Comparison of ENCODE assay signal across 15 cellular contexts in the genomic region with DNA sequence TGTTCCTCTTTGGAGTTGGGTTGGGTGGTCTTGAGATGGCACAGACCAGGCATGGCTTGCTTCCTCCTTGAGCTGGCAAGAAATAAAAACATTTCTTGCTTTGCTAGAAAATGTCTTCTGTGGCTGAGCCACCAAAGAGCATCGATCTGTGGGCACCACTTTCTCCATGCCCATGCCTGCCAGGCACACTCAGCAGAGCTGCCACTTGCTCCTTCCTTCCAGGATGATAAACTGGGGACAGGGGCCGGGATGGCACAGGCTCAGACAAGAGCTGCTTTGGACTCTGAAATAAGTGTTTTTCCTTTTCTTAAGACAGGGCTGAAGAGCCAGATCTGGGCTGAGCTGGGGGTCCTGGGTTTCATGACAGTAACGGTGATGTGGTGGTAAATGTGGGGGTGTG. TPM values are rescaled to one million over a fixed set of nuclear protein-coding genes. Genes with fewer than 3 reads are reported as not detected.
DNase-seq lines count a peak whose midpoint lies in the region; ATAC-seq and TF ChIP-seq lines count a peak whose summit lies in the region.
"Had no signal": no experiment of that assay in that cellular context is flagged by ENCODE, and none has a peak within 500 bp of the region (broad histone marks: within the 10 kb centered on the region; RNA-seq: fewer than 3 reads in every experiment).

No MANE protein-coding gene starts in this region.

- peak overlapping the region; percentile 98 for H3K4me2 ChIP-seq in skeletal muscle satellite cell (ENCODE audit: low read length)

- TF ChIP-seq CTCF in heart left ventricle (IDR thresholded peaks at IDR 0.05) = no peak
- TF ChIP-seq CTCF in heart right ventricle (IDR thresholded peaks at IDR 0.05) = no peak
- no peak for TF ChIP-seq CTCF in esophagus squamous epithelium (IDR thresholded peaks at IDR 0.05)

- H3K27ac ChIP-seq in heart left ventricle (peak overlapping the region in 8 of 12 donors; percentile 21 to 97 (median 52)), heart right ventricle (peak overlapping the region in 5 of 10 donors; percentile 39 to 96 (median 65)), esophagus squamous epithelium (peak overlapping the region; percentile 76 to 98 (median 92))

- peak overlapping the region; percentile 85 for H3K9ac ChIP-seq in skeletal muscle satellite cell (ENCODE audit: low read depth, low read length)

- DNase-seq in heart left ventricle (no peak), heart right ventricle (no peak), esophagus squamous epithelium (lab: John Stamatoyannopoulos, UW) (no peak), LoVo (ENCODE audit: low spot score) (no peak)
- DNase-seq in stimulated activated naive CD4-positive, alpha-beta T cell (lab: John Stamatoyannopoulos, UW) = no peak
- DNase-seq in activated CD8-positive, alpha-beta memory T cell treated with anti-CD3 and anti-CD28 coated beads, Interleukin-2, amount 50 U/mL, for 4 hours = no peak
- no peak for DNase-seq in activated T-cell treated with anti-CD3 and anti-CD28 coated beads, Interleukin-2, amount 50 U/mL, for 48 hours
- DNase-seq: activated naive CD4-positive, alpha-beta T cell treated with anti-CD3 and anti-CD28 coated beads, Interleukin-2, amount 10 ng/mL, durations not matched to agents 7 days and 5 days; NCI-H1694; NCI-H345; SHP77 had no signal

- H3K27me3 ChIP-seq in heart left ventricle = peaks cover 0 to 11% (median 0%) of the 10 kb centered on the region in 9 donors
- H3K27me3 ChIP-seq in heart right ventricle = peaks cover 0 to 18% (median 0%) of the 10 kb centered on the region in 7 donors
- no peaks in the 10 kb centered on the region for H3K27me3 ChIP-seq in esophagus squamous epithelium
- H3K27me3 ChIP-seq in skeletal muscle satellite cell (ENCODE audit: control insufficient read depth, insufficient read depth, low read length) = no peaks in the 10 kb centered on the region

- 90 to 96% (median 94%) methylated on average over 3 of the region's 3 CpGs for WGBS in heart left ventricle, 4 donors
- 87 to 90% methylated on average over 3 of the region's 3 CpGs for WGBS in heart right ventricle, 2 donors
- WGBS in esophagus squamous epithelium, 2 donors = 23 to 71% methylated on average over 1 to 2 of the region's 3 CpGs

- H3K36me3 ChIP-seq in heart left ventricle = peaks cover 0 to 28% (median 7%) of the 10 kb centered on the region in 9 donors
- H3K36me3 ChIP-seq in heart right ventricle = peaks cover 0 to 40% (median 0%) of the 10 kb centered on the region in 9 donors
- H3K36me3 ChIP-seq in esophagus squamous epithelium = peaks cover 0 to 7% (median 3%) of the 10 kb centered on the region in 3 donors
- peaks cover 35% of the 10 kb centered on the region for H3K36me3 ChIP-seq in skeletal muscle satellite cell (ENCODE audit: insufficient read depth, low read length)

- H3K4me1 ChIP-seq in heart left ventricle (peaks cover 0 to 98% (median 75%) of the 10 kb centered on the region in 12 donors), heart right ventricle (peaks cover 20 to 100% (median 91%) of the 10 kb centered on the region in 9 donors), esophagus squamous epithelium (peaks cover 50 to 100% (median 71%) of the 10 kb centered on the region in 3 donors), skeletal muscle satellite cell (ENCODE audit: control insufficient read depth, insufficient read depth, low read length) (peaks cover 88% of the 10 kb centered on the region)

- intact Hi-C loops in heart left ventricle (cut with DNase I) (loop anchor here in 4 of 10 donors (5.0 kb wide), 2 partner anchors 34 to 41 kb away; no protein-coding TSS in a partner anchor), heart right ventricle (cut with DNase I) (loop anchor here in 3 of 10 donors (5.0 kb wide), 3 partner anchors 34 to 41 kb away; no protein-coding TSS in a partner anchor), esophagus squamous epithelium (cut with DNase I) (no loop called here)

- ATAC-seq in heart left ventricle = no peak
- no peak for ATAC-seq in heart right ventricle
- ATAC-seq: natural killer cell treated with Interleukin-12 subunit alpha and Interleukin-12 subunit beta and Interleukin-15 and Interleukin-18, amount 100 ng/mL, for 72 hours had no signal

- H3K4me3 ChIP-seq in heart left ventricle = peak overlapping the region in 3 of 12 donors; percentile 4 to 64 (median 59)
- H3K4me3 ChIP-seq in heart right ventricle = peak overlapping the region in 1 of 10 donors; percentile 54
- H3K4me3 ChIP-seq in esophagus squamous epithelium = no peak overlapping the region
- peak overlapping the region; percentile 75 for H3K4me3 ChIP-seq in skeletal muscle satellite cell (ENCODE audit: low read length)

- H3K9me3 ChIP-seq in heart left ventricle (no peaks in the 10 kb centered on the region), heart right ventricle (no peaks in the 10 kb centered on the region), esophagus squamous epithelium (no peaks in the 10 kb centered on the region), skeletal muscle satellite cell (replicated peaks; ENCODE audit: low read length) (no peaks in the 10 kb centered on the region)

- no peak for TF ChIP-seq POLR2A in heart left ventricle (IDR thresholded peaks at IDR 0.05)
- TF ChIP-seq POLR2A in esophagus squamous epithelium (IDR thresholded peaks at IDR 0.05) = no peak

RNA-seq across cellular contexts. Expression of a gene that starts 32.8 kb away (rescaled TPM):
- total RNA-seq in heart left ventricle (100 to 1,000 TPM in 8 of 9 donors, 10 to 100 TPM in 1; 81.4 to 147 (median 122) TPM), heart right ventricle (100 to 1,000 TPM; 111 to 162 (median 145) TPM), esophagus squamous epithelium (10 to 100 TPM; 32.3 to 81.2 (median 51.6) TPM)
- polyA plus RNA-seq in heart left ventricle (10 to 100 TPM; 42.1 to 55.2 TPM), heart right ventricle (10 to 100 TPM; 16.8 to 34.2 TPM)
- 41.6 and 60.9 TPM in 2 replicates for total RNA-seq in skeletal muscle satellite cell (2012; rRNA removed)

RNA-seq across cellular contexts. Expression of a gene that starts 58.7 kb away (rescaled TPM):
- 10 to 100 TPM in 4 of 9 donors, 1 to 10 TPM in 5; 2.9 to 13.6 (median 9.0) TPM for total RNA-seq in heart left ventricle
- 1 to 10 TPM; 1.4 to 4.7 TPM for polyA plus RNA-seq in heart left ventricle
- total RNA-seq in heart right ventricle = 10 to 100 TPM in 5 of 10 donors, 1 to 10 TPM in 5; 7.3 to 14.4 (median 10.1) TPM
- 1 to 10 TPM in 1 of 2 donors, under 1 TPM in 1; 0.71 to 4.2 TPM for polyA plus RNA-seq in heart right ventricle
- not detected for total RNA-seq in esophagus squamous epithelium
- total RNA-seq in skeletal muscle satellite cell (2012; rRNA removed) = not detected in 2 replicates
- total RNA-seq: Daoy; natural killer cell treated with Interleukin-12 subunit alpha and Interleukin-12 subunit beta and Interleukin-15 and Interleukin-18, amount 100 ng/mL, for 72 hours; subcutaneous adipose tissue had no signal
